In the genomic region with DNA sequence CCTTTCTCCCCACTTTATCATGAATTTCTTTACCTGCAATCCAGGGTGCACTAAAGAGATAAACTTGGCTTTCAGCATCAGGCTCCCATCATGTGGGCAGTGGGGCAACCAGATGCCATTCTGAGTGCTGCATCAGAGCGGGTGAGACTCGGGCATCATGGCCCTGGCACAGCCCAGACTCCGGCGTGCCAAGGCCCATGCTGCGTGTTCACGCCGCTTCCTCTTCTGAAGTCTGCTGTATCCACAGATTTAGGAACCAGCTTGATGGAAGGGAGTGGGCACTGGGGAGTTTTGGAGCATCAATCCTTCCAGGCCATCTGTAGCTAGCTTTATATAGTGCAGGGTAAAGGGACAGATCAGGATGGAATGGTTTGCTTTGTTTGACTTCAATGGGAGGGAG, we compare ENCODE assay signal across 1 cellular context.
TF ChIP-seq lines count a peak whose summit lies in the region.

No MANE protein-coding gene starts in this region.

TF ChIP-seq in IMR-90, 13 proteins besides CTCF, POLR2A, EP300 and RAD21 (continued from another document):
- TF ChIP-seq ELK1 (IDR thresholded peaks at IDR 0.05; ENCODE audit: borderline replicate concordance, low read depth, low read length): no peak
- no peak for TF ChIP-seq NFE2L2 (IDR thresholded peaks at IDR 0.05; ENCODE audit: low read depth, low read length)
- TF ChIP-seq BHLHE40 (IDR thresholded peaks at IDR 0.05; ENCODE audit: low read depth, low read length): no peak
- TF ChIP-seq, protein P1, sequence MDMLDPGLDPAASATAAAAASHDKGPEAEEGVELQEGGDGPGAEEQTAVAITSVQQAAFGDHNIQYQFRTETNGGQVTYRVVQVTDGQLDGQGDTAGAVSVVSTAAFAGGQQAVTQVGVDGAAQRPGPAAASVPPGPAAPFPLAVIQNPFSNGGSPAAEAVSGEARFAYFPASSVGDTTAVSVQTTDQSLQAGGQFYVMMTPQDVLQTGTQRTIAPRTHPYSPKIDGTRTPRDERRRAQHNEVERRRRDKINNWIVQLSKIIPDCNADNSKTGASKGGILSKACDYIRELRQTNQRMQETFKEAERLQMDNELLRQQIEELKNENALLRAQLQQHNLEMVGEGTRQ (IDR thresholded peaks at IDR 0.05; ENCODE audit: low read depth, low read length): no peak
- TF ChIP-seq CHD1 (IDR thresholded peaks at IDR 0.05; ENCODE audit: low read depth, low read length): no peak
- no peak for TF ChIP-seq RCOR1 (IDR thresholded peaks at IDR 0.05; ENCODE audit: insufficient replicate concordance, low read length)
- TF ChIP-seq MXI1 (IDR thresholded peaks at IDR 0.05; ENCODE audit: borderline replicate concordance, low read depth, low read length): no peak
- TF ChIP-seq MAFK (IDR thresholded peaks at IDR 0.05; ENCODE audit: low read depth, low read length): no peak
